In the genomic region with DNA sequence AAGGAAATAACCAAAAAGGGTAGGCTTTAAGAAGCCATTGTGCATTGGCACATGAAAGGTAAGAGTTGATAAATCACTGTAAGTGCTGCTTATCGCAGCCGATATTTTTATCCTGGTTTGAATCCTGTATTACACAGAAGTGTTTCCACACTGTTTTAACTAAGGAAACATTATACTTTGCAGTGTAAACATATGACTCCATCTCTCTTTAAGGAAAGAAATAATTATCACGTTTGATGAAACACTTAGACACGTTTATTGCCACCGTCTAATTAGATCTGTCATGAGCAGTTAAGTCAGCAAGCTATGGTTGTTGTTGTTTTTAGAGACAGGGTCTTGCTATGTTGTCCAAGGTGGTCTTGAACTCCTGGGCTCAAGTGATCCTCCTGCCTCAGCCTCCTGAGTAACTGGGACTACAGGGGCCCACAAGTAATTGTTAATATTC, we compare ENCODE assay signal across 11 cellular contexts.
DNase-seq lines count a peak whose midpoint lies in the region; ATAC-seq, FAIRE-seq and TF ChIP-seq lines count a peak whose summit lies in the region.
"Had no signal": no experiment of that assay in that cellular context is flagged by ENCODE, and none has a peak within 500 bp of the region (broad histone marks: within the 10 kb centered on the region; RNA-seq: fewer than 3 reads in every experiment).

No MANE protein-coding gene starts in this region.

- CTCF ChIA-PET in A549 (lab: Yijun Ruan, JAX): interaction anchor here (0.8 to 2.4 kb wide), 2 partner anchors 64 to 282 kb away, joined by 3 to 9 read pairs; a partner anchor contains a TSS
- CTCF ChIA-PET in activated CD4-positive, alpha-beta memory T cell treated with anti-CD3 and anti-CD28 coated beads, Interleukin-2, amount 10 ng/mL, durations not matched to agents 7 days and 5 days (lab: Charles Lee): interaction anchor here (0.6 to 2.0 kb wide), 9 partner anchors 13 to 282 kb away, joined by 3 to 9 read pairs (median 3); a partner anchor contains a TSS

- H3K4me1 Mint-ChIP-seq in activated CD4-positive, alpha-beta memory T cell treated with anti-CD3 and anti-CD28 coated beads, Interleukin-2, amount 10 ng/mL, durations not matched to agents 7 days and 5 days: peaks cover 72% of the 10 kb centered on the region
- peaks cover 63% of the 10 kb centered on the region for H3K4me1 Mint-ChIP-seq in mesothelial cell of epicardium

- TF ChIP-seq RAD21 in A549 (conservative IDR thresholded peaks at IDR 0.05 in 1 of 2, IDR thresholded peaks at IDR 0.05 in 1 of 2): no peak

- WGBS in A549 (ENCODE audit: missing lambda C conversion rate): 52% methylated on average over 5 of the region's 5 CpGs

- peaks cover 56% of the 10 kb centered on the region for H3K4me1 ChIP-seq in A549

- peak overlapping the region; percentile 96 for H3K4me3 Mint-ChIP-seq in activated CD4-positive, alpha-beta memory T cell treated with anti-CD3 and anti-CD28 coated beads, Interleukin-2, amount 10 ng/mL, durations not matched to agents 7 days and 5 days
- peak overlapping the region; percentile 88 for H3K4me3 Mint-ChIP-seq in mesothelial cell of epicardium

- ATAC-seq in A549 (no peak), HG02938 (IDR thresholded peaks at IDR 0.05; ENCODE audit: unreplicated experiment) (no peak)

- peak overlapping the region; percentile 69; the same call in 2 of the 3 replicates for H3K4me3 ChIP-seq in A549

- peak overlapping the region; percentile 16 to 23; a peak in 2 of 6 replicates for H3K27ac ChIP-seq in A549
- H3K27ac ChIP-seq: cardiac muscle cell had no signal

- peak overlapping the region; percentile 75 for H3K4me2 ChIP-seq in A549

- peak overlapping the region; percentile 89 for H3K27ac Mint-ChIP-seq in activated CD4-positive, alpha-beta memory T cell treated with anti-CD3 and anti-CD28 coated beads, Interleukin-2, amount 10 ng/mL, durations not matched to agents 7 days and 5 days
- H3K27ac Mint-ChIP-seq in mesothelial cell of epicardium: peak overlapping the region; percentile 13

- peaks cover 45% of the 10 kb centered on the region for H3K36me3 Mint-ChIP-seq in activated CD4-positive, alpha-beta memory T cell treated with anti-CD3 and anti-CD28 coated beads, Interleukin-2, amount 10 ng/mL, durations not matched to agents 7 days and 5 days (ENCODE audit: low read depth)
- H3K36me3 Mint-ChIP-seq in mesothelial cell of epicardium: no peaks in the 10 kb centered on the region

- TF ChIP-seq CTCF in A549 (IDR thresholded peaks at IDR 0.05) (no peak), mesothelial cell of epicardium (IDR thresholded peaks at IDR 0.05; ENCODE audit: unreplicated experiment) (no peak), D721Med (IDR thresholded peaks at IDR 0.05; ENCODE audit: insufficient read depth, missing control alignments) (no peak)

- FAIRE-seq in A549 (lab: Jason Lieb, UNC) (no peak), GM18507 (lab: Jason Lieb, UNC) (peak; percentile 57), frontal cortex (lab: Jason Lieb, UNC) (no peak), D721Med (lab: Jason Lieb, UNC) (no peak)

- TF ChIP-seq POLR2A in A549 (IDR thresholded peaks at IDR 0.05; ENCODE audit: low read length): no peak

- H3K9me3 Mint-ChIP-seq in activated CD4-positive, alpha-beta memory T cell treated with anti-CD3 and anti-CD28 coated beads, Interleukin-2, amount 10 ng/mL, durations not matched to agents 7 days and 5 days: peaks cover 10% of the 10 kb centered on the region
- no peaks in the 10 kb centered on the region for H3K9me3 Mint-ChIP-seq in mesothelial cell of epicardium

- DNase-seq in A549 (ENCODE audit: low read depth in 1 of 2, low spot score in 1 of 2): no peak
- DNase-seq in GM18507 (ENCODE audit: extremely low spot score, insufficient read length, low read depth): no peak
- no peak for DNase-seq in activated CD4-positive, alpha-beta memory T cell treated with anti-CD3 and anti-CD28 coated beads, Interleukin-2, amount 10 ng/mL, durations not matched to agents 7 days and 5 days
- no peak for DNase-seq in mesothelial cell of epicardium (ENCODE audit: low spot score in 2 of 2, unreplicated experiment in 2 of 2)
- DNase-seq in frontal cortex (ENCODE audit: low spot score in 2 of 2): no peak
- DNase-seq in D721Med (ENCODE audit: insufficient read length, low spot score): no peak
- DNase-seq in NCI-H526 treated with DMSO at 0.1 percent for 48 hours (lab: John Stamatoyannopoulos, UW): no peak
- DNase-seq: DMS53, NCI-H187 had no signal

- POLR2A ChIA-PET in A549 (lab: Yijun Ruan, JAX): interaction anchor here (0.9 kb wide), 1 partner anchor 54 kb away, joined by 3 read pairs; no protein-coding TSS in a partner anchor
- POLR2A ChIA-PET in activated CD4-positive, alpha-beta memory T cell treated with anti-CD3 and anti-CD28 coated beads, Interleukin-2, amount 10 ng/mL, durations not matched to agents 7 days and 5 days (lab: Charles Lee): interaction anchor here (0.6 to 14.5 kb wide), 16 partner anchors 8 to 199 kb away, joined by 3 to 391 read pairs (median 8); a partner anchor contains a TSS

- H3K27me3 Mint-ChIP-seq in activated CD4-positive, alpha-beta memory T cell treated with anti-CD3 and anti-CD28 coated beads, Interleukin-2, amount 10 ng/mL, durations not matched to agents 7 days and 5 days: peaks cover 2% of the 10 kb centered on the region
- no peaks in the 10 kb centered on the region for H3K27me3 Mint-ChIP-seq in mesothelial cell of epicardium (ENCODE audit: low read depth)

- no peak for TF ChIP-seq EP300 in A549 (IDR thresholded peaks at IDR 0.05)

- H3K9me3 ChIP-seq in A549: peaks cover 7% of the 10 kb centered on the region; the same call in 1 of the 3 replicates

TF ChIP-seq in A549, 52 proteins besides CTCF, POLR2A, EP300 and RAD21:
- no peak for TF ChIP-seq CHD2 (IDR thresholded peaks at IDR 0.05; ENCODE audit: low read length, partially characterized antibody)
